2 cellular contexts compared by ENCODE assay signal in the genomic region with DNA sequence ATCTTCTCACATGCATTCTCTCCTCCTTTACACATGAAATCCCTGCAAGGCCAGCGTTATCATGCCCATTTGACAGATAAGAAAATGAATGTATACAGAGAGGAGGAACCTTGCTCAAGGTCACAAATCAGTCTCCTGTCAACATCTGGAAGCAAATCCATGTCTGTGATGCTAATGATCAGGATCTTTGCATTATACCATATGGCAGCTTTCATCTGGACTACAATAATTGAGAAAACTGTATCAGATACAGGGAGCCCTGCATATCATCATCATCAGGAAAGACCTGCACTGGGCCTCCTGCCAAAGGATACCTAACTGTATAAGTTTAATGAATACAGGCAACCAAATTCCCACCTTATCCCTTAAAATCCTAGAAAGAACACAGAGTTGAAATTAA.
TF ChIP-seq lines count a peak whose summit lies in the region.

No MANE protein-coding gene starts in this region.

TF ChIP-seq in SK-N-SH, 30 proteins besides CTCF, POLR2A, EP300 and RAD21 (continued from another document):
- no peak for TF ChIP-seq SIN3A (IDR thresholded peaks at IDR 0.05; ENCODE audit: borderline replicate concordance, low read depth, low read length)
- no peak for TF ChIP-seq JUND (IDR thresholded peaks at IDR 0.05)
- no peak for TF ChIP-seq POLR2AphosphoS5 (IDR thresholded peaks at IDR 0.05; ENCODE audit: low read depth, low read length)
- TF ChIP-seq TCF12 (IDR thresholded peaks at IDR 0.05), result no peak
- TF ChIP-seq YY1 (IDR thresholded peaks at IDR 0.05; ENCODE audit: low read depth), result no peak
- TF ChIP-seq, protein P1, sequence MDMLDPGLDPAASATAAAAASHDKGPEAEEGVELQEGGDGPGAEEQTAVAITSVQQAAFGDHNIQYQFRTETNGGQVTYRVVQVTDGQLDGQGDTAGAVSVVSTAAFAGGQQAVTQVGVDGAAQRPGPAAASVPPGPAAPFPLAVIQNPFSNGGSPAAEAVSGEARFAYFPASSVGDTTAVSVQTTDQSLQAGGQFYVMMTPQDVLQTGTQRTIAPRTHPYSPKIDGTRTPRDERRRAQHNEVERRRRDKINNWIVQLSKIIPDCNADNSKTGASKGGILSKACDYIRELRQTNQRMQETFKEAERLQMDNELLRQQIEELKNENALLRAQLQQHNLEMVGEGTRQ (IDR thresholded peaks at IDR 0.05; ENCODE audit: borderline replicate concordance, low read depth, low read length), result no peak
- no peak for TF ChIP-seq FOXJ3 (CRISPR knock-in tag; IDR thresholded peaks at IDR 0.05)
- TF ChIP-seq TEAD4 (IDR thresholded peaks at IDR 0.05; ENCODE audit: borderline replicate concordance, insufficient read depth), result no peak
- TF ChIP-seq GATA2 (CRISPR knock-in tag; IDR thresholded peaks at IDR 0.05), result no peak

TF ChIP-seq in SK-N-SH treated with all-trans-retinoic acid at 6 μM for 48 hours, 23 proteins besides CTCF, POLR2A, EP300 and RAD21 (continued from another document):
- no peak for TF ChIP-seq ZNF70 (CRISPR knock-in tag; IDR thresholded peaks at IDR 0.05)
- no peak for TF ChIP-seq ZC3H10 (CRISPR knock-in tag; IDR thresholded peaks at IDR 0.05)
- no peak for TF ChIP-seq ISL1 (CRISPR knock-in tag; IDR thresholded peaks at IDR 0.05)
- TF ChIP-seq, protein P2, sequence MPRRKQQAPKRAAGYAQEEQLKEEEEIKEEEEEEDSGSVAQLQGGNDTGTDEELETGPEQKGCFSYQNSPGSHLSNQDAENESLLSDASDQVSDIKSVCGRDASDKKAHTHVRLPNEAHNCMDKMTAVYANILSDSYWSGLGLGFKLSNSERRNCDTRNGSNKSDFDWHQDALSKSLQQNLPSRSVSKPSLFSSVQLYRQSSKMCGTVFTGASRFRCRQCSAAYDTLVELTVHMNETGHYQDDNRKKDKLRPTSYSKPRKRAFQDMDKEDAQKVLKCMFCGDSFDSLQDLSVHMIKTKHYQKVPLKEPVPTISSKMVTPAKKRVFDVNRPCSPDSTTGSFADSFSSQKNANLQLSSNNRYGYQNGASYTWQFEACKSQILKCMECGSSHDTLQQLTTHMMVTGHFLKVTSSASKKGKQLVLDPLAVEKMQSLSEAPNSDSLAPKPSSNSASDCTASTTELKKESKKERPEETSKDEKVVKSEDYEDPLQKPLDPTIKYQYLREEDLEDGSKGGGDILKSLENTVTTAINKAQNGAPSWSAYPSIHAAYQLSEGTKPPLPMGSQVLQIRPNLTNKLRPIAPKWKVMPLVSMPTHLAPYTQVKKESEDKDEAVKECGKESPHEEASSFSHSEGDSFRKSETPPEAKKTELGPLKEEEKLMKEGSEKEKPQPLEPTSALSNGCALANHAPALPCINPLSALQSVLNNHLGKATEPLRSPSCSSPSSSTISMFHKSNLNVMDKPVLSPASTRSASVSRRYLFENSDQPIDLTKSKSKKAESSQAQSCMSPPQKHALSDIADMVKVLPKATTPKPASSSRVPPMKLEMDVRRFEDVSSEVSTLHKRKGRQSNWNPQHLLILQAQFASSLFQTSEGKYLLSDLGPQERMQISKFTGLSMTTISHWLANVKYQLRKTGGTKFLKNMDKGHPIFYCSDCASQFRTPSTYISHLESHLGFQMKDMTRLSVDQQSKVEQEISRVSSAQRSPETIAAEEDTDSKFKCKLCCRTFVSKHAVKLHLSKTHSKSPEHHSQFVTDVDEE (CRISPR knock-in tag; IDR thresholded peaks at IDR 0.05), result no peak
- TF ChIP-seq, protein P3, sequence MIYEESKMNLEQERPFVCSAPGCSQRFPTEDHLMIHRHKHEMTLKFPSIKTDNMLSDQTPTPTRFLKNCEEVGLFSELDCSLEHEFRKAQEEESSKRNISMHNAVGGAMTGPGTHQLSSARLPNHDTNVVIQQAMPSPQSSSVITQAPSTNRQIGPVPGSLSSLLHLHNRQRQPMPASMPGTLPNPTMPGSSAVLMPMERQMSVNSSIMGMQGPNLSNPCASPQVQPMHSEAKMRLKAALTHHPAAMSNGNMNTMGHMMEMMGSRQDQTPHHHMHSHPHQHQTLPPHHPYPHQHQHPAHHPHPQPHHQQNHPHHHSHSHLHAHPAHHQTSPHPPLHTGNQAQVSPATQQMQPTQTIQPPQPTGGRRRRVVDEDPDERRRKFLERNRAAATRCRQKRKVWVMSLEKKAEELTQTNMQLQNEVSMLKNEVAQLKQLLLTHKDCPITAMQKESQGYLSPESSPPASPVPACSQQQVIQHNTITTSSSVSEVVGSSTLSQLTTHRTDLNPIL (CRISPR knock-in tag; IDR thresholded peaks at IDR 0.05; ENCODE audit: low read depth), result no peak
- TF ChIP-seq, protein P4, sequence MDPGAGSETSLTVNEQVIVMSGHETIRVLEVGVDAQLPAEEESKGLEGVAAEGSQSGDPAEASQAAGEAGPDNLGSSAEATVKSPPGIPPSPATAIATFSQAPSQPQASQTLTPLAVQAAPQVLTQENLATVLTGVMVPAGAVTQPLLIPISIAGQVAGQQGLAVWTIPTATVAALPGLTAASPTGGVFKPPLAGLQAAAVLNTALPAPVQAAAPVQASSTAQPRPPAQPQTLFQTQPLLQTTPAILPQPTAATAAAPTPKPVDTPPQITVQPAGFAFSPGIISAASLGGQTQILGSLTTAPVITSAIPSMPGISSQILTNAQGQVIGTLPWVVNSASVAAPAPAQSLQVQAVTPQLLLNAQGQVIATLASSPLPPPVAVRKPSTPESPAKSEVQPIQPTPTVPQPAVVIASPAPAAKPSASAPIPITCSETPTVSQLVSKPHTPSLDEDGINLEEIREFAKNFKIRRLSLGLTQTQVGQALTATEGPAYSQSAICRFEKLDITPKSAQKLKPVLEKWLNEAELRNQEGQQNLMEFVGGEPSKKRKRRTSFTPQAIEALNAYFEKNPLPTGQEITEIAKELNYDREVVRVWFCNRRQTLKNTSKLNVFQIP (CRISPR knock-in tag; IDR thresholded peaks at IDR 0.05; ENCODE audit: borderline replicate concordance, low read depth), result no peak
